ENCODE assay signal across 14 cellular contexts in genomic region chr6:33165581-33166258, GRCh38. TPM values are rescaled to one million over a fixed set of nuclear protein-coding genes. Genes with fewer than 3 reads are reported as not detected.
DNase-seq lines count a peak whose midpoint lies in the region; ATAC-seq and TF ChIP-seq lines count a peak whose summit lies in the region.
"Had no signal": no experiment of that assay in that cellular context is flagged by ENCODE, and none has a peak within 500 bp of the region (broad histone marks: within the 10 kb centered on the region; RNA-seq: fewer than 3 reads in every experiment).

No MANE protein-coding gene starts in this region.

- peaks cover 6% of the 10 kb centered on the region for H3K4me1 Mint-ChIP-seq in activated T-helper 17 cell treated with anti-CD3 and anti-CD28 coated beads, Interleukin-2, amount 50 U/mL, for 72 hours
- H3K4me1 Mint-ChIP-seq in nephron progenitor cell = peaks cover 41% of the 10 kb centered on the region
- peaks cover 10% of the 10 kb centered on the region for H3K4me1 Mint-ChIP-seq in activated T-cell treated with anti-CD3 and anti-CD28 coated beads, Interleukin-2, amount 50 U/mL, for 4 hours (ENCODE audit: low read depth)

- H3K36me3 Mint-ChIP-seq in activated T-helper 17 cell treated with anti-CD3 and anti-CD28 coated beads, Interleukin-2, amount 50 U/mL, for 72 hours (ENCODE audit: low read depth) = no peaks in the 10 kb centered on the region
- H3K36me3 Mint-ChIP-seq in nephron progenitor cell (ENCODE audit: low read depth) = no peaks in the 10 kb centered on the region
- H3K36me3 Mint-ChIP-seq in activated T-cell treated with anti-CD3 and anti-CD28 coated beads, Interleukin-2, amount 50 U/mL, for 4 hours (ENCODE audit: insufficient read depth) = no peaks in the 10 kb centered on the region

- TF ChIP-seq CTCF in nephron progenitor cell (IDR thresholded peaks at IDR 0.05) = no peak

- ATAC-seq in activated T-helper 17 cell treated with anti-CD3 and anti-CD28 coated beads, Interleukin-2, amount 50 U/mL, for 72 hours (replicated peaks) = no peak
- no peak for ATAC-seq in activated T-cell treated with anti-CD3 and anti-CD28 coated beads, Interleukin-2, amount 50 U/mL, for 4 hours

- peak overlapping the region; percentile 40 for H3K27ac Mint-ChIP-seq in activated T-helper 17 cell treated with anti-CD3 and anti-CD28 coated beads, Interleukin-2, amount 50 U/mL, for 72 hours
- no peak overlapping the region for H3K27ac Mint-ChIP-seq in nephron progenitor cell

- peaks cover 6% of the 10 kb centered on the region for H3K27me3 Mint-ChIP-seq in activated T-helper 17 cell treated with anti-CD3 and anti-CD28 coated beads, Interleukin-2, amount 50 U/mL, for 72 hours
- peaks cover 64% of the 10 kb centered on the region for H3K27me3 Mint-ChIP-seq in nephron progenitor cell (ENCODE audit: low read depth, poor library complexity)
- H3K27me3 Mint-ChIP-seq in activated T-cell treated with anti-CD3 and anti-CD28 coated beads, Interleukin-2, amount 50 U/mL, for 4 hours (ENCODE audit: low read depth) = peaks cover 7% of the 10 kb centered on the region

- no peaks in the 10 kb centered on the region for H3K9me3 Mint-ChIP-seq in activated T-helper 17 cell treated with anti-CD3 and anti-CD28 coated beads, Interleukin-2, amount 50 U/mL, for 72 hours
- no peaks in the 10 kb centered on the region for H3K9me3 Mint-ChIP-seq in nephron progenitor cell
- no peaks in the 10 kb centered on the region for H3K9me3 Mint-ChIP-seq in activated T-cell treated with anti-CD3 and anti-CD28 coated beads, Interleukin-2, amount 50 U/mL, for 4 hours

- H3K4me3 Mint-ChIP-seq in activated T-helper 17 cell treated with anti-CD3 and anti-CD28 coated beads, Interleukin-2, amount 50 U/mL, for 72 hours = no peak overlapping the region
- peak overlapping the region; percentile 9 for H3K4me3 Mint-ChIP-seq in nephron progenitor cell
- no peak overlapping the region for H3K4me3 Mint-ChIP-seq in activated T-cell treated with anti-CD3 and anti-CD28 coated beads, Interleukin-2, amount 50 U/mL, for 4 hours

- TF ChIP-seq POLR2A in erythroblast (IDR thresholded peaks at IDR 0.05; ENCODE audit: low read length) = no peak

- DNase-seq in D341Med (ENCODE audit: low spot score) = peak; percentile 35
- DNase-seq in nephron progenitor cell = no peak
- no peak for DNase-seq in erythroblast (lab: John Stamatoyannopoulos, UW)
- no peak for DNase-seq in activated T-cell treated with anti-CD3 and anti-CD28 coated beads, Interleukin-2, amount 50 U/mL, for 4 hours
- DNase-seq in RPMI8226 = no peak
- DNase-seq: COR-L47, DMS153, Karpas-422, MG63, NCI-H1092, NCI-H2081, NCI-H510A, NCI-H774 had no signal

RNA-seq across cellular contexts. Expression of gene COL11A2, which starts 26.5 kb away (rescaled TPM):
- total RNA-seq in activated T-helper 17 cell treated with anti-CD3 and anti-CD28 coated beads, Interleukin-2, amount 50 U/mL, for 72 hours = 1 to 10 TPM; 1.2 to 3.3 TPM
- total RNA-seq in activated T-cell treated with anti-CD3 and anti-CD28 coated beads, Interleukin-2, amount 50 U/mL, for 4 hours = under 1 TPM; 0.48 to 0.98 (median 0.60) TPM

RNA-seq across cellular contexts. Expression of gene RXRB, which starts 34.7 kb away (rescaled TPM):
- 10 to 100 TPM; 31.0 to 68.7 TPM for total RNA-seq in activated T-helper 17 cell treated with anti-CD3 and anti-CD28 coated beads, Interleukin-2, amount 50 U/mL, for 72 hours
- total RNA-seq in activated T-cell treated with anti-CD3 and anti-CD28 coated beads, Interleukin-2, amount 50 U/mL, for 4 hours = 10 to 100 TPM; 55.2 to 62.3 (median 60.8) TPM

RNA-seq across cellular contexts. Expression of gene SLC39A7, which starts 34.9 kb away (rescaled TPM):
- 10 to 100 TPM; 50.5 to 65.0 TPM for total RNA-seq in activated T-helper 17 cell treated with anti-CD3 and anti-CD28 coated beads, Interleukin-2, amount 50 U/mL, for 72 hours
- 10 to 100 TPM; 68.7 to 78.3 (median 72.1) TPM for total RNA-seq in activated T-cell treated with anti-CD3 and anti-CD28 coated beads, Interleukin-2, amount 50 U/mL, for 4 hours

RNA-seq across cellular contexts. Expression of gene HSD17B8, which starts 38.7 kb away (rescaled TPM):
- total RNA-seq in activated T-helper 17 cell treated with anti-CD3 and anti-CD28 coated beads, Interleukin-2, amount 50 U/mL, for 72 hours = 10 to 100 TPM in 1 of 2 donors, 1 to 10 TPM in 1; 3.4 to 13.1 TPM
- total RNA-seq in activated T-cell treated with anti-CD3 and anti-CD28 coated beads, Interleukin-2, amount 50 U/mL, for 4 hours = 10 to 100 TPM; 11.7 to 20.1 (median 19.4) TPM

RNA-seq across cellular contexts. Expression of gene RING1, which starts 42.6 kb away (rescaled TPM):
- total RNA-seq in activated T-helper 17 cell treated with anti-CD3 and anti-CD28 coated beads, Interleukin-2, amount 50 U/mL, for 72 hours = 10 to 100 TPM; 22.7 to 25.1 TPM
- total RNA-seq in activated T-cell treated with anti-CD3 and anti-CD28 coated beads, Interleukin-2, amount 50 U/mL, for 4 hours = 10 to 100 TPM; 64.7 to 66.5 (median 66.3) TPM
